8 cellular contexts compared by ENCODE assay signal in the genomic region with DNA sequence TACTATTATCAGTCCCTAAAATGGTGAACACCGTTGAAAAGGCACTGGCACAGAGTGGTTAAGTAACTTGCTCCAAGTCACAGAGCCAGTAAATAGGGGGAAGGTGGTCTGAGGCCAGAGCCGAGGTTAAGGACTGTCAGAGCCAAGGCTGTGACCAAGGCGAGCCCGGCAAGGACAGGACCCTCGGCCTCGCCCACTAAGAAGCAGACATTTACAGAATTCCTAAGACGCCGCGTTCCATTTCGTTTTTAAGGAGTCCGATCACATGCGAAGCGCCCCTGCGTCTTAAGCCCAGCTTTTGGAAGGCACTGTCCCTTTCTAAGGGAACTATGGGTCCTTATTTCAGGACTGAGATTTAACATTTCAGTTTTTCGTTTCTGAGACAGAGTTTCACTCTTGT. TPM values are rescaled to one million over a fixed set of nuclear protein-coding genes. Genes with fewer than 3 reads are reported as not detected.
A peak's percentile ranks its signal among the peaks of the same experiment; 100 is the strongest.
DNase-seq lines count a peak whose midpoint lies in the region; ATAC-seq and TF ChIP-seq lines count a peak whose summit lies in the region.

No MANE protein-coding gene starts in this region.

- no peak for ATAC-seq in GM21381 (IDR thresholded peaks at IDR 0.05; ENCODE audit: unreplicated experiment)
- ATAC-seq in esophagus mucosa, result no peak

- TF ChIP-seq CTCF in GM12865 (IDR thresholded peaks at IDR 0.05; ENCODE audit: insufficient read depth, low read depth, low read length, missing control alignments), result no peak
- no peak for TF ChIP-seq CTCF in fibroblast of mammary gland (conservative IDR thresholded peaks at IDR 0.05; ENCODE audit: control insufficient read depth, insufficient read depth, low read depth, low read length)

- H3K9me3 ChIP-seq in SK-N-MC (ENCODE audit: low read depth, low read length), result no peaks in the 10 kb centered on the region

- H3K36me3 ChIP-seq in SK-N-MC (ENCODE audit: insufficient read depth, low read length), result peaks cover 39% of the 10 kb centered on the region

- H3K27ac ChIP-seq in SK-N-MC, result peak overlapping the region; percentile 78

- H3K4me3 ChIP-seq in GM12865 (ENCODE audit: low read depth, low read length), result peak overlapping the region; percentile 92
- peak overlapping the region; percentile 95 for H3K4me3 ChIP-seq in SK-N-MC
- peak overlapping the region; percentile 85 for H3K4me3 ChIP-seq in fibroblast of mammary gland (ENCODE audit: control insufficient read depth, low read depth, low read length)

- H3K9ac ChIP-seq in SK-N-MC (ENCODE audit: insufficient read length), result peak overlapping the region; percentile 91

- DNase-seq in GM12865 (ENCODE audit: low read depth), result no peak
- no peak for DNase-seq in SK-N-MC (ENCODE audit: low read depth, low spot score)
- DNase-seq in fibroblast of mammary gland (ENCODE audit: low read depth), result peak; percentile 18
- DNase-seq in retina, result peak; percentile 46
- no peak for DNase-seq in SW 1271 (lab: John Stamatoyannopoulos, UW)
- DNase-seq in NCI-H128 (lab: John Stamatoyannopoulos, UW; ENCODE audit: unreplicated experiment), result no peak

RNA-seq across cellular contexts. Expression of a gene that starts 1.0 kb away (rescaled TPM):
- total RNA-seq in esophagus mucosa, result 90.4 TPM

Comparison
In these comparisons a context has a peak if more than half of its experiments do, and no peak if none do; other contexts are left out.
1. DNase-seq: peak in fibroblast of mammary gland (single experiment) and retina (single experiment); none in GM12865 (single experiment), SK-N-MC (single experiment), SW 1271 (0 of 2) and NCI-H128 (single experiment).
2. Peak in every context shown above with its lines, with median percentiles within 50 percentile points of each other: H3K4me3 ChIP-seq.